In genomic region chr6:168956884-168957730, GRCh38 we compare ENCODE assay signal across 8 cellular contexts.
DNase-seq lines count a peak whose midpoint lies in the region; ATAC-seq and TF ChIP-seq lines count a peak whose summit lies in the region.

No MANE protein-coding gene starts in this region.

- no peak overlapping the region for H3K27ac Mint-ChIP-seq in nephron progenitor cell
- H3K27ac Mint-ChIP-seq in type B pancreatic cell, result no peak overlapping the region

- peak; percentile 94 for TF ChIP-seq CTCF in fibroblast of pulmonary artery (IDR thresholded peaks at IDR 0.05; ENCODE audit: low read length, missing control alignments)
- peak; percentile 83 for TF ChIP-seq CTCF in nephron progenitor cell (IDR thresholded peaks at IDR 0.05)
- TF ChIP-seq CTCF in type B pancreatic cell (conservative IDR thresholded peaks at IDR 0.05), result peak; percentile 93

- H3K9me3 Mint-ChIP-seq in nephron progenitor cell (no peaks in the 10 kb centered on the region), type B pancreatic cell (no peaks in the 10 kb centered on the region)

- no peaks in the 10 kb centered on the region for H3K4me1 Mint-ChIP-seq in nephron progenitor cell
- H3K4me1 Mint-ChIP-seq in type B pancreatic cell (ENCODE audit: unreplicated experiment), result no peaks in the 10 kb centered on the region

- H3K36me3 Mint-ChIP-seq in nephron progenitor cell (ENCODE audit: low read depth) (no peaks in the 10 kb centered on the region), type B pancreatic cell (no peaks in the 10 kb centered on the region)

- H3K4me3 Mint-ChIP-seq in nephron progenitor cell (no peak overlapping the region), type B pancreatic cell (no peak overlapping the region)

- DNase-seq in AML-193 (lab: John Stamatoyannopoulos, UW) (peak; percentile 56 to 73), NCI-H748 (lab: John Stamatoyannopoulos, UW; ENCODE audit: unreplicated experiment) (peak; percentile 90), activated T-cell treated with anti-CD3 and anti-CD28 coated beads for 24 hours (ENCODE audit: low read depth) (peak; percentile 7), fibroblast of pulmonary artery (ENCODE audit: low read depth) (peak; percentile 88), nephron progenitor cell (peak; percentile 68), type B pancreatic cell (ENCODE audit: extremely low spot score, unreplicated experiment) (no peak)

- ATAC-seq in GM18861 (IDR thresholded peaks at IDR 0.05; ENCODE audit: unreplicated experiment) (peak; percentile 86), HG03432 (IDR thresholded peaks at IDR 0.05; ENCODE audit: unreplicated experiment) (peak; percentile 76)

- H3K27me3 Mint-ChIP-seq in nephron progenitor cell (ENCODE audit: low read depth, poor library complexity), result peaks cover 4% of the 10 kb centered on the region
- peaks cover 5% of the 10 kb centered on the region for H3K27me3 Mint-ChIP-seq in type B pancreatic cell

- H3K4me3 ChIP-seq in fibroblast of pulmonary artery (replicated peaks; ENCODE audit: low read depth, low read length), result no peak overlapping the region
